Comparison of ENCODE assay signal across 9 cellular contexts in the genomic region with DNA sequence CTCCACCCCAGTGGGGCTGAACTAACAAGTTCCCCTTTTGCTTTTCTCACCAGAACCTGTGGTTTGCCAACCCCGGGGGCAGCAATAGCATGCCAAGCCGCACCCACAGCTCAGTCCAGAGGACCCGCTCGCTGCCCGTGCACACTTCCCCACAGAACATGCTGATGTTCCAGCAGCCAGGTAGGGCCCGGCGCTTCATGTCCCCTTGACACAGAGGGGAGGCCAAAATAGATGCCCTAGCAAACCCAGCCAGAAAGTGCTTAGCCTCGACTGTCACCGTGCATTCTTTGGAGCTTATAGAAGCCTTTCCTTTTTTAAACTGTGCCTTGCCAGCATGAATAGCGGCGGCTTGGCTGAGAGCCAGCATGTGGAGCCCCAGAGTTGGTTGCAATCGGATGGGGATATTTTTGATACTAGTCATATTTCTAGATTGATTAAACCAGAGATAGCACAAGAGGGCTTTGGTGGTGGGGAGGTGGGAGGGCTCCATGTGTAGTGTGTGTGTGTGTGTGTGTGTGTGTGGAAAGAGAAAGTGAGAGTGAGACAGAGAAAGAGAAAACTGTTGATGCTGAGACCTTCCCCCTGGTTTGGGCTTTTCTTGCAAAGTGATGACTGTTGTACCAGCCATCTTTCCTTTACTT.
DNase-seq lines count a peak whose midpoint lies in the region; ATAC-seq and TF ChIP-seq lines count a peak whose summit lies in the region.
"Had no signal": no experiment of that assay in that cellular context is flagged by ENCODE, and none has a peak within 500 bp of the region (broad histone marks: within the 10 kb centered on the region; RNA-seq: fewer than 3 reads in every experiment).

No MANE protein-coding gene starts in this region.

- TF ChIP-seq CTCF in IMR-90 (conservative IDR thresholded peaks at IDR 0.05; ENCODE audit: low read depth, low read length) (no peak), psoas muscle (IDR thresholded peaks at IDR 0.05) (no peak), colonic mucosa (IDR thresholded peaks at IDR 0.05) (no peak)

- peak overlapping the region; percentile 13; the same call in 1 of the 2 replicates for H4K5ac ChIP-seq in IMR-90 (ENCODE audit: low read depth, low read length)

- no peaks in the 10 kb centered on the region for H3K9me3 Mint-ChIP-seq in dendritic cell treated with granulocyte-macrophage colony-stimulating factor and Interleukin-4, amounts not matched to agents 40 ng/mL and 50 ng/mL, for 4 days

- DNase-seq in DMS79 (lab: John Stamatoyannopoulos, UW) (peak; percentile 49), IMR-90 (peak; percentile 79), psoas muscle (peak; percentile 59 to 81), colonic mucosa (no peak), cerebellum (ENCODE audit: low spot score) (no peak)
- DNase-seq in activated CD4-positive, alpha-beta T cell treated with anti-CD3 and anti-CD28 coated beads for 4 hours, result peak; percentile 13 to 36

- H3K27me3 ChIP-seq in IMR-90 (ENCODE audit: control insufficient read depth, insufficient read depth, low read length), result no peaks in the 10 kb centered on the region
- no peaks in the 10 kb centered on the region for H3K27me3 ChIP-seq in psoas muscle (ENCODE audit: insufficient read depth in 3 of 3, low read length in 2 of 3)
- H3K27me3 ChIP-seq in colonic mucosa, result no peaks in the 10 kb centered on the region

- H3K18ac ChIP-seq in IMR-90 (ENCODE audit: low read depth, low read length), result peak overlapping the region; percentile 19

- peak overlapping the region; percentile 46 for H2AFZ ChIP-seq in IMR-90 (replicated peaks; ENCODE audit: low read length, poor library complexity)

- peaks cover 14% of the 10 kb centered on the region for H3K9me1 ChIP-seq in IMR-90 (ENCODE audit: insufficient read depth, low read length)

- H2BK5ac ChIP-seq in IMR-90 (ENCODE audit: low read depth, low read length, poor library complexity, severe bottlenecking), result peak overlapping the region; percentile 72

- H2BK120ac ChIP-seq in IMR-90 (ENCODE audit: low read depth, low read length), result peak overlapping the region; percentile 65

- H4K20me1 ChIP-seq in IMR-90 (ENCODE audit: insufficient read depth, low read length), result peaks cover 8% of the 10 kb centered on the region; the same call in 1 of the 2 replicates

- POLR2A ChIA-PET in IMR-90 (lab: Charles Lee; ENCODE audit: unreplicated experiment), result no interaction called here

- dilution Hi-C loops in IMR-90 (cut with HindIII; ENCODE audit: low sequenced_read_pairs, unreplicated experiment), result no loop called here

- H3K9ac ChIP-seq in IMR-90 (ENCODE audit: low read depth, low read length) (no peak overlapping the region), colonic mucosa (ENCODE audit: low read depth in 2 of 2, low read length in 2 of 2) (no peak overlapping the region)

- peak overlapping the region; percentile 42; the same call in 1 of the 2 replicates for H4K91ac ChIP-seq in IMR-90 (ENCODE audit: insufficient read depth, low read depth, low read length)

- peak overlapping the region; percentile 43 for H3K23ac ChIP-seq in IMR-90 (ENCODE audit: low read depth, low read length)

- H2BK20ac ChIP-seq in IMR-90 (ENCODE audit: low read depth, low read length), result peak overlapping the region; percentile 47

- no TSS peak for BruUV-seq in IMR-90 (replicated peaks; lab: Mats Ljungman, UMichigan)

- H3K27ac ChIP-seq in IMR-90 (ENCODE audit: insufficient read depth, low read length) (peak overlapping the region; percentile 81), psoas muscle (peak overlapping the region; percentile 88), colonic mucosa (no peak overlapping the region)
- H3K27ac ChIP-seq: epithelial cell of prostate had no signal

- peak overlapping the region; percentile 51; the same call in 1 of the 2 replicates for H3K14ac ChIP-seq in IMR-90 (replicated peaks; ENCODE audit: low read depth, low read length)

- H3K4me3 ChIP-seq in IMR-90 (ENCODE audit: insufficient read depth, low read depth, low read length), result no peak overlapping the region
- no peak overlapping the region for H3K4me3 ChIP-seq in psoas muscle
- H3K4me3 ChIP-seq in colonic mucosa, result no peak overlapping the region

- peak overlapping the region; percentile 64; the same call in 1 of the 2 replicates for H3K4ac ChIP-seq in IMR-90 (ENCODE audit: low read depth, low read length)

- H3K56ac ChIP-seq in IMR-90 (ENCODE audit: extremely low read depth, insufficient read depth, low read length), result 0 out of 2 replicates have a peak overlapping the region, but pooled peaks have one; percentile 7

- no peak overlapping the region for H3K27ac Mint-ChIP-seq in dendritic cell treated with granulocyte-macrophage colony-stimulating factor and Interleukin-4, amounts not matched to agents 40 ng/mL and 50 ng/mL, for 4 days

- WGBS in IMR-90 (ENCODE audit: extremely low coverage in 2 of 2, insufficient read length in 1 of 2), 2 experiments, result 3% methylated on average over 5 of the region's 12 CpGs; no CpG with 5 or more reads in 1 of the 2 experiments
- WGBS in psoas muscle, 3 donors, result 19 to 38% (median 26%) methylated on average over 12 of the region's 12 CpGs

- no peaks in the 10 kb centered on the region for H3K9me3 ChIP-seq in IMR-90 (ENCODE audit: control insufficient read depth, insufficient read depth, low read length)
- H3K9me3 ChIP-seq in psoas muscle, result no peaks in the 10 kb centered on the region
- H3K9me3 ChIP-seq in colonic mucosa, result no peaks in the 10 kb centered on the region

- no peak for TF ChIP-seq POLR2A in IMR-90 (IDR thresholded peaks at IDR 0.05; ENCODE audit: low read depth, low read length)

- H3K27me3 Mint-ChIP-seq in dendritic cell treated with granulocyte-macrophage colony-stimulating factor and Interleukin-4, amounts not matched to agents 40 ng/mL and 50 ng/mL, for 4 days, result peaks cover 49% of the 10 kb centered on the region

- peak overlapping the region; percentile 20 for H3K4me3 Mint-ChIP-seq in dendritic cell treated with granulocyte-macrophage colony-stimulating factor and Interleukin-4, amounts not matched to agents 40 ng/mL and 50 ng/mL, for 4 days

- in situ Hi-C loops in IMR-90 (cut with MboI; ENCODE audit: low sequenced_read_pairs), result no loop called here

- peaks cover 25 to 65% of the 10 kb centered on the region in 2 experiments for H3K79me1 ChIP-seq in IMR-90 (ENCODE audit: low read depth in 1 of 2, low read length in 2 of 2)

- ATAC-seq in IMR-90 (ENCODE audit: low read depth) (peak; percentile 7), psoas muscle (peak; percentile 26 to 64 (median 44)), GM19351 (IDR thresholded peaks at IDR 0.05; ENCODE audit: unreplicated experiment) (no peak)

- peak overlapping the region; percentile 52 for H2AK5ac ChIP-seq in IMR-90 (ENCODE audit: low read depth, low read length)

- H3K4me1 Mint-ChIP-seq in dendritic cell treated with granulocyte-macrophage colony-stimulating factor and Interleukin-4, amounts not matched to agents 40 ng/mL and 50 ng/mL, for 4 days (ENCODE audit: low read depth), result peaks cover 66% of the 10 kb centered on the region

- peak overlapping the region; percentile 9; the same call in 1 of the 3 replicates for H2BK15ac ChIP-seq in IMR-90 (ENCODE audit: low read depth, low read length)

- H3K36me3 Mint-ChIP-seq in dendritic cell treated with granulocyte-macrophage colony-stimulating factor and Interleukin-4, amounts not matched to agents 40 ng/mL and 50 ng/mL, for 4 days (ENCODE audit: low read depth), result no peaks in the 10 kb centered on the region

- CTCF ChIA-PET in IMR-90 (lab: Yijun Ruan, JAX), result interaction anchor here (1.5 kb wide), 1 partner anchor 85 kb away, joined by 8 read pairs; no protein-coding TSS in a partner anchor

- H3K4me2 ChIP-seq in IMR-90 (ENCODE audit: low read depth, low read length), result peak overlapping the region; percentile 55

- H3K36me3 ChIP-seq in IMR-90 (ENCODE audit: control insufficient read depth, insufficient read depth, low read length), result peaks cover 45% of the 10 kb centered on the region
- peaks cover 0 to 47% of the 10 kb centered on the region in 2 donors for H3K36me3 ChIP-seq in psoas muscle (ENCODE audit: insufficient read depth in 1 of 2, low read depth in 1 of 2)
- no peaks in the 10 kb centered on the region for H3K36me3 ChIP-seq in colonic mucosa

- TF ChIP-seq RAD21 in IMR-90 (IDR thresholded peaks at IDR 0.05; ENCODE audit: low read length), result no peak

- H3K4me1 ChIP-seq in IMR-90 (ENCODE audit: control insufficient read depth, insufficient read depth, low read length) (peaks cover 30% of the 10 kb centered on the region), psoas muscle (peaks cover 56% of the 10 kb centered on the region), colonic mucosa (peaks cover 4% of the 10 kb centered on the region)

- H4K8ac ChIP-seq in IMR-90 (ENCODE audit: low read depth in 2 of 2, low read length in 2 of 2), result peak overlapping the region; percentile 1 to 59; a peak in 2 of 4 replicates

- H2AK9ac ChIP-seq in IMR-90 (replicated peaks; ENCODE audit: low read depth, low read length, poor library complexity), result peak overlapping the region; percentile 80

- intact Hi-C loops in IMR-90 (cut with micrococcal nuclease), result no loop called here
- intact Hi-C loops in dendritic cell treated with granulocyte-macrophage colony-stimulating factor and Interleukin-4, amounts not matched to agents 40 ng/mL and 50 ng/mL, for 4 days (cut with micrococcal nuclease), result no loop called here
- intact Hi-C loops in psoas muscle (cut with DNase I), result no loop called here
- intact Hi-C loops in colonic mucosa (cut with DNase I), result no loop called here

TF ChIP-seq in IMR-90, 13 proteins besides CTCF, POLR2A, EP300 and RAD21 (continues in another document):
- no peak for TF ChIP-seq SMC3 (IDR thresholded peaks at IDR 0.05; ENCODE audit: low read depth, low read length)
- peak; percentile 45; the same call in 1 of the 2 replicates for TF ChIP-seq CEBPB (IDR thresholded peaks at IDR 0.05; ENCODE audit: low read depth, low read length)
- no peak for TF ChIP-seq RFX5 (IDR thresholded peaks at IDR 0.05; ENCODE audit: low read depth, low read length)
- peak; percentile 41; the same call in 1 of the 2 replicates for TF ChIP-seq MXI1 (IDR thresholded peaks at IDR 0.05; ENCODE audit: borderline replicate concordance, low read depth, low read length)
- no peak for TF ChIP-seq BHLHE40 (IDR thresholded peaks at IDR 0.05; ENCODE audit: low read depth, low read length)
- TF ChIP-seq, protein P1, sequence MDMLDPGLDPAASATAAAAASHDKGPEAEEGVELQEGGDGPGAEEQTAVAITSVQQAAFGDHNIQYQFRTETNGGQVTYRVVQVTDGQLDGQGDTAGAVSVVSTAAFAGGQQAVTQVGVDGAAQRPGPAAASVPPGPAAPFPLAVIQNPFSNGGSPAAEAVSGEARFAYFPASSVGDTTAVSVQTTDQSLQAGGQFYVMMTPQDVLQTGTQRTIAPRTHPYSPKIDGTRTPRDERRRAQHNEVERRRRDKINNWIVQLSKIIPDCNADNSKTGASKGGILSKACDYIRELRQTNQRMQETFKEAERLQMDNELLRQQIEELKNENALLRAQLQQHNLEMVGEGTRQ (IDR thresholded peaks at IDR 0.05; ENCODE audit: low read depth, low read length), result no peak
- no peak for TF ChIP-seq FOS (IDR thresholded peaks at IDR 0.05; ENCODE audit: low read depth, low read length)
- no peak for TF ChIP-seq MAZ (IDR thresholded peaks at IDR 0.05; ENCODE audit: borderline replicate concordance, low read depth, low read length)
- TF ChIP-seq RCOR1 (IDR thresholded peaks at IDR 0.05; ENCODE audit: insufficient replicate concordance, low read length), result no peak

Comparison
In these comparisons a context has a peak if more than half of its experiments do, and no peak if none do; other contexts are left out.
1. DNase-seq: peak in DMS79 (single experiment), IMR-90 (single experiment), activated CD4-positive, alpha-beta T cell treated with anti-CD3 and anti-CD28 coated beads for 4 hours (2 of 2) and psoas muscle (2 of 2); none in colonic mucosa (single experiment) and cerebellum (single experiment).